ENCODE assay signal across 28 cellular contexts in the genomic region with DNA sequence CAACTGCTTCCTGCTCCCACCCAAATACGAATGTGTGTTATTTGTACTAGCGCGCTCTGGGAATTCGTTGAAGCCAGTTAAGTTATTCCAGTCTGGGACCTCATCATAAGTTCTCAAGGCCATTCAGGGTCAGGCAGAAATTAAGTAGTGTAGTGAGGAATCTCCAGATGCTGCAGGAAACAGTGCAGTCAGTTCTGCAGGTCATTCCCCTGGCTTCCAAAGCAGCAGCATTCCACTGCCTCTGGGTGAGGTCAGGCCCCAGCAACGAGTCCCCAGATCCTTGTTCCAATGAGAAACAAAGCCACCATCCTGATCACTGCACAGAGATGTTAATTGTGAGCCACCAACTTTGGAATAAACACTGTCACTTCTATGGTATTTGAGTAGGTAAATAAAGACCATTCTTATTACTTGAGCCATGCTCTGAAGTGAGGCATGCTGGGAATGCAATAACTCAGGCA. TPM values are rescaled to one million over a fixed set of nuclear protein-coding genes. Genes with fewer than 3 reads are reported as not detected.
A peak's percentile ranks its signal among the peaks of the same experiment; 100 is the strongest.
DNase-seq lines count a peak whose midpoint lies in the region; ATAC-seq and TF ChIP-seq lines count a peak whose summit lies in the region.
"Had no signal": no experiment of that assay in that cellular context is flagged by ENCODE, and none has a peak within 500 bp of the region (broad histone marks: within the 10 kb centered on the region; RNA-seq: fewer than 3 reads in every experiment).

No MANE protein-coding gene starts in this region.

- no peak overlapping the region for H3K23ac ChIP-seq in mesenchymal stem cell (ENCODE audit: low read length in 2 of 2)

- H2AK5ac ChIP-seq in mesenchymal stem cell (ENCODE audit: low read length, severe bottlenecking) = no peak overlapping the region

- H3K27ac ChIP-seq in fibroblast of lung (ENCODE audit: insufficient read depth, low read length) (no peak overlapping the region), mesenchymal stem cell (ENCODE audit: low read length, poor library complexity, severe bottlenecking) (no peak overlapping the region)
- H3K27ac ChIP-seq: BLaER1, cardiac muscle cell, epithelial cell of prostate, HL-60, neutrophil, SJSA1, tibial nerve had no signal

- H3K4me3 ChIP-seq in fibroblast of lung (replicated peaks in 1 of 4; ENCODE audit: control extremely low read depth in 1 of 4, insufficient read depth in 1 of 4, low read depth in 3 of 4, low read length in 4 of 4) (no peak overlapping the region), mesenchymal stem cell (ENCODE audit: insufficient read depth in 1 of 2, low read depth in 1 of 2, low read length in 2 of 2) (no peak overlapping the region)
- H3K4me3 ChIP-seq: adrenal gland, BLaER1, cardiac muscle cell, MG63, SJSA1, tibial nerve had no signal

- no peak overlapping the region for H4K8ac ChIP-seq in mesenchymal stem cell (ENCODE audit: low read length)

- TF ChIP-seq CTCF in fibroblast of lung (conservative IDR thresholded peaks at IDR 0.05 in 1 of 2, IDR thresholded peaks at IDR 0.05 in 1 of 2; ENCODE audit: low read depth in 1 of 2, low read length in 2 of 2) = no peak

- H3K79me2 ChIP-seq in fibroblast of lung (ENCODE audit: control insufficient read depth, insufficient read depth, low read length) = no peaks in the 10 kb centered on the region

- H3K4me1 ChIP-seq in fibroblast of lung (ENCODE audit: control insufficient read depth, extremely low read depth, insufficient read depth, low read length) = peaks cover 18% of the 10 kb centered on the region
- peaks cover 9% of the 10 kb centered on the region for H3K4me1 ChIP-seq in mesenchymal stem cell (ENCODE audit: control insufficient read depth, insufficient read depth, low read depth, low read length)
- H3K4me1 ChIP-seq: adrenal gland, SJSA1 had no signal

- H3K36me3 ChIP-seq in fibroblast of lung (ENCODE audit: control insufficient read depth, insufficient read depth, low read length) = peaks cover 5% of the 10 kb centered on the region
- peaks cover 0 to 33% of the 10 kb centered on the region in 2 experiments for H3K36me3 ChIP-seq in mesenchymal stem cell (ENCODE audit: control insufficient read depth in 1 of 2, insufficient read depth in 2 of 2, low read depth in 1 of 2, low read length in 2 of 2)
- H3K36me3 ChIP-seq: adrenal gland, BLaER1, cardiac muscle cell, neutrophil, SJSA1 had no signal

- H4K20me1 ChIP-seq in fibroblast of lung (ENCODE audit: control insufficient read depth, extremely low read depth, insufficient read depth, low read length) = no peaks in the 10 kb centered on the region
- H4K20me1 ChIP-seq: BLaER1 had no signal

- H3K9ac ChIP-seq in fibroblast of lung (ENCODE audit: insufficient read depth, low read length) (no peak overlapping the region), mesenchymal stem cell (ENCODE audit: low read length) (no peak overlapping the region)
- H3K9ac ChIP-seq: BLaER1 had no signal

- no peak overlapping the region for H2BK12ac ChIP-seq in mesenchymal stem cell (ENCODE audit: low read length in 2 of 2)

- H2BK5ac ChIP-seq in mesenchymal stem cell (ENCODE audit: low read depth, low read length, poor library complexity, severe bottlenecking) = no peak overlapping the region

- H3K9me3 ChIP-seq in fibroblast of lung (ENCODE audit: control insufficient read depth, insufficient read depth, low read depth, low read length) (no peaks in the 10 kb centered on the region), mesenchymal stem cell (ENCODE audit: control insufficient read depth, low read length) (no peaks in the 10 kb centered on the region)
- H3K9me3 ChIP-seq: adrenal gland, BLaER1, Caco-2, MG63, neutrophil, SJSA1, tibial nerve had no signal

- peak overlapping the region; percentile 13 for H3K4me2 ChIP-seq in fibroblast of lung (ENCODE audit: extremely low read depth, insufficient read depth, low read length)
- no peak overlapping the region for H3K4me2 ChIP-seq in mesenchymal stem cell (ENCODE audit: low read length, poor library complexity, severe bottlenecking)
- H3K4me2 ChIP-seq: BLaER1 had no signal

- H2AFZ ChIP-seq in fibroblast of lung (ENCODE audit: low read length) = no peak overlapping the region
- H2AFZ ChIP-seq in mesenchymal stem cell (ENCODE audit: low read depth, low read length) = no peak overlapping the region

- WGBS in mesenchymal stem cell = 52% methylated on average over 5 of the region's 5 CpGs

- no peak overlapping the region for H3K14ac ChIP-seq in mesenchymal stem cell (ENCODE audit: low read length in 2 of 2)

- H4K91ac ChIP-seq in mesenchymal stem cell (ENCODE audit: low read length) = peak overlapping the region; percentile 4

- no peak overlapping the region for H2BK15ac ChIP-seq in mesenchymal stem cell (ENCODE audit: low read depth, poor library complexity, severe bottlenecking)

- no peak overlapping the region for H2BK120ac ChIP-seq in mesenchymal stem cell (ENCODE audit: low read depth, low read length)

- no peak for DNase-seq in Right ventricle myocardium inferior (ENCODE audit: missing footprints)
- no peak for DNase-seq in cardiac septum (ENCODE audit: low spot score)
- no peak for DNase-seq in fibroblast of lung (ENCODE audit: low read depth in 2 of 2)
- no peak for DNase-seq in mesenchymal stem cell
- no peak for DNase-seq in glomerular visceral epithelial cell (ENCODE audit: extremely low spot score)
- DNase-seq in NCI-H82 (lab: John Stamatoyannopoulos, UW) = no peak
- DNase-seq in cerebellum (ENCODE audit: low spot score) = no peak
- DNase-seq: 8988T; activated CD4-positive, alpha-beta T cell treated with anti-CD3 and anti-CD28 coated beads, Interleukin-2, amount 10 ng/mL, durations not matched to agents 24 days and 14 days; activated gamma-delta T cell; left colon; MG63; NCI-H146; NCI-H2227 treated with DMSO at 0.1 percent for 48 hours; stimulated activated CD4-positive, alpha-beta T cell treated with anti-CD3 and anti-CD28 coated beads, Interleukin-4, amount 100 ng/mL, for 4 hours; stimulated activated naive CD8-positive, alpha-beta T cell treated with anti-CD3 and anti-CD28 coated beads, Interleukin-15, amount 100 ng/mL, for 72 hours had no signal

- no peaks in the 10 kb centered on the region for H3K27me3 ChIP-seq in fibroblast of lung (ENCODE audit: control insufficient read depth, insufficient read depth, low read length)
- no peaks in the 10 kb centered on the region for H3K27me3 ChIP-seq in mesenchymal stem cell (ENCODE audit: control insufficient read depth in 1 of 2, insufficient read depth in 1 of 2, low read length in 2 of 2)
- H3K27me3 ChIP-seq: adrenal gland, BLaER1, cardiac muscle cell, MG63, SJSA1, tibial nerve had no signal

- peak overlapping the region in 1 of 2 experiments; percentile 14 for H3K18ac ChIP-seq in mesenchymal stem cell (ENCODE audit: low read depth in 1 of 2, low read length in 2 of 2)

- peak; percentile 82 for ATAC-seq in Right ventricle myocardium inferior
- ATAC-seq in GM21717 (IDR thresholded peaks at IDR 0.05; ENCODE audit: unreplicated experiment) = no peak
- ATAC-seq: left colon; stimulated activated naive CD8-positive, alpha-beta T cell treated with anti-CD3 and anti-CD28 coated beads, Interleukin-15, amount 100 ng/mL, for 72 hours had no signal

- no peak overlapping the region for H3K4ac ChIP-seq in mesenchymal stem cell (ENCODE audit: low read depth in 1 of 2, low read length in 2 of 2)

- intact Hi-C loops in Right ventricle myocardium inferior (cut with DNase I) = no loop called here
- intact Hi-C loops in cardiac septum (cut with DNase I) = no loop called here

- H3K79me1 ChIP-seq in mesenchymal stem cell (replicated peaks; ENCODE audit: low read length, poor library complexity, severe bottlenecking) = no peaks in the 10 kb centered on the region

RNA-seq across cellular contexts. Expression of gene SVEP1, which starts 33.1 kb away (rescaled TPM):
- total RNA-seq in Right ventricle myocardium inferior (6.4 TPM), cardiac septum (6.7 TPM), fibroblast of lung (76.3 and 96.9 TPM in 2 replicates), cerebellum (12.1 TPM)
- polyA plus RNA-seq in fibroblast of lung = 24.4 and 46.3 TPM in 2 replicates
- polyA plus RNA-seq in fibroblast of lung (2012) = 20.7 and 55.9 TPM in 2 replicates
- polyA minus RNA-seq in fibroblast of lung (ENCODE audit: low replicate concordance) = 46.8 and 96.8 TPM in 2 replicates
- polyA plus RNA-seq in mesenchymal stem cell (2013, experiment 1 of 2) = 17.6 TPM
- 16.0 TPM for polyA plus RNA-seq in mesenchymal stem cell (2013, experiment 2 of 2)
- total RNA-seq: activated CD4-positive, alpha-beta T cell treated with anti-CD3 and anti-CD28 coated beads, Interleukin-2, amount 10 ng/mL, durations not matched to agents 24 days and 14 days; mononuclear cell; SJSA1 had no signal
- polyA plus RNA-seq: IgD-negative memory B cell had no signal
